9 cellular contexts compared by ENCODE assay signal in the genomic region with DNA sequence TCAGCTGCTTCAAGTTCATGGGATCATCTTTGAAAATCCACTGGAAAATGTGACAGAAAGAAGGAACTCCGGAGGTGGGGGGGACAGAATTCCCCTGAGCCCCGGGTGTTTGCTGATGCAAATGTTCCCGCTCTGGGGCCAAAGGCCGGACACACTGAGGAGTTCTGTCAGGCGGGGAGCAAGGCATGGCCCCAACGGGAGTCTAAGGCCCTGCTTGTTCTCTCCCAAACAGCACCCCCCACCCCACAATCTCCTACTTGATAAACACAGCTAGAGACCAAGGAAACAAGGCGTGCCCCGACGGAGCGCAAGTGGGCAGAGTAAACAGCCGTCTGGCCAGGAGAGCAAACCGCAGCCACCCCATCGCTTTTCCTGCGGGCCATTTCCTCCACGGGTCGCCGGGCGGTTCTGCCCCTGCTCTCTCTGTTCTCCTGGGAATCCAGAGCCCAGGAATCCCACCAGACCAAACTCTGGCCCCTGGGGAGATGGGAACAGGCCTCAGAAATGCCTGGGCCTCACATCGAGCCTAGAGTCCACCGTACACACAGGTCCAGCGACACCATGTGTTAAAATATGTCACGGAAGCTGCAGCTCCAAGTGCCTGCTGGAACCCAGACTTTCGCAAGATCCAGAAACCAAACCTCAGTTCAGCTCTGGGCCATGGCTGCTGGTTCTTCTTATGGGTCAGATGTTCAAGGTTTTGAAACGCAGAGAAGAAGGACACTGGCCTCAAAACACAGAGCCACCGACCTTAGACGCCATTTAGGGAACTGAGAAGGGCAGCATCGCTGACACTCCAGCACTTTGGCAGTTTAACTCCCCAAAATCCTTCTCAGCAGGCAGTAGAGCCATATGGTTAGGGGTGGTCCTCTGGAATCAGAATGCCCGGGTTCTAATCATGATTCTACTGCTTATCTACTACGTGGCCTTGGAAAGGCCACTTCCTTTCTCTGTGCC.
DNase-seq lines count a peak whose midpoint lies in the region; ATAC-seq, FAIRE-seq and TF ChIP-seq lines count a peak whose summit lies in the region.
"Had no signal": no experiment of that assay in that cellular context is flagged by ENCODE, and none has a peak within 500 bp of the region (broad histone marks: within the 10 kb centered on the region; RNA-seq: fewer than 3 reads in every experiment).

No MANE protein-coding gene starts in this region.

- CTCF ChIA-PET in CD4-positive, alpha-beta memory T cell (lab: Charles Lee; ENCODE audit: partially characterized antibody), result interaction anchor here (1.0 to 2.1 kb wide), 2 partner anchors 9 to 66 kb away, joined by 4 to 5 read pairs; no protein-coding TSS in a partner anchor

- POLR2A ChIA-PET in CD4-positive, alpha-beta memory T cell (lab: Charles Lee; ENCODE audit: partially characterized antibody), result interaction anchor here (0.9 to 1.1 kb wide), 2 partner anchors 39 to 99 kb away, joined by 3 read pairs; no protein-coding TSS in a partner anchor

- ATAC-seq in HG02571 (IDR thresholded peaks at IDR 0.05; ENCODE audit: unreplicated experiment) (no peak), GM18858 (IDR thresholded peaks at IDR 0.05; ENCODE audit: unreplicated experiment) (no peak)

- TF ChIP-seq CTCF in foreskin fibroblast (IDR thresholded peaks at IDR 0.05; ENCODE audit: low read depth, low read length), result no peak

- peaks cover 60 to 92% (median 73%) of the 10 kb centered on the region in 4 donors for H3K4me1 Mint-ChIP-seq in CD4-positive, alpha-beta memory T cell

- H3K27me3 Mint-ChIP-seq in CD4-positive, alpha-beta memory T cell, result no peaks in the 10 kb centered on the region

- peak overlapping the region in 1 of 8 donors; percentile 40 for H3K4me3 Mint-ChIP-seq in CD4-positive, alpha-beta memory T cell

- peaks cover 59 to 74% of the 10 kb centered on the region in 2 donors for H3K36me3 Mint-ChIP-seq in CD4-positive, alpha-beta memory T cell

- H3K9me3 ChIP-seq in CD4-positive, alpha-beta memory T cell (ENCODE audit: control insufficient read depth in 1 of 2, low read length in 2 of 2), result no peaks in the 10 kb centered on the region

- H3K27me3 ChIP-seq in CD4-positive, alpha-beta memory T cell (ENCODE audit: insufficient read depth, low read length), result no peaks in the 10 kb centered on the region

- H3K4me3 ChIP-seq in CD4-positive, alpha-beta memory T cell (ENCODE audit: low read length in 2 of 2), result no peak overlapping the region
- H3K4me3 ChIP-seq in foreskin fibroblast (ENCODE audit: low read depth in 1 of 2, low read length in 2 of 2), result no peak overlapping the region

- H3K9me3 Mint-ChIP-seq in CD4-positive, alpha-beta memory T cell, result no peaks in the 10 kb centered on the region

- DNase-seq in CD4-positive, alpha-beta memory T cell, result no peak
- DNase-seq in SKM-1 treated with dmso at 0.1 percent for 144 hours (lab: John Stamatoyannopoulos, UW; ENCODE audit: unreplicated experiment) (peak; percentile 96), foreskin fibroblast (peak; percentile 40 to 70), posterior cingulate gyrus (peak in 6 of 10 donors; percentile 53 to 90 (median 66)), GM19239 (ENCODE audit: insufficient read length, low spot score) (no peak), COLO668 (lab: John Stamatoyannopoulos, UW; ENCODE audit: unreplicated experiment) (no peak)
- DNase-seq: activated CD4-positive, alpha-beta T cell treated with anti-CD3 and anti-CD28 coated beads for 4 hours had no signal

- H3K4me1 ChIP-seq in CD4-positive, alpha-beta memory T cell (ENCODE audit: insufficient read depth, low read length), result peaks cover 63% of the 10 kb centered on the region

- no peak overlapping the region for H3K27ac ChIP-seq in CD4-positive, alpha-beta memory T cell (ENCODE audit: low read depth, low read length)

- FAIRE-seq in GM19239 (lab: Jason Lieb, UNC), result no peak

- intact Hi-C loops in CD4-positive, alpha-beta memory T cell (cut with micrococcal nuclease), result no loop called here
- intact Hi-C loops in posterior cingulate gyrus (cut with DNase I), result no loop called here

- peak overlapping the region in 6 of 7 donors; percentile 17 to 90 (median 64) for H3K27ac Mint-ChIP-seq in CD4-positive, alpha-beta memory T cell

- H3K36me3 ChIP-seq in CD4-positive, alpha-beta memory T cell (ENCODE audit: insufficient read depth, low read length), result peaks cover 36% of the 10 kb centered on the region

Comparison
In these comparisons a context has a peak if more than half of its experiments do, and no peak if none do; other contexts are left out.
1. DNase-seq: peak in SKM-1 treated with dmso at 0.1 percent for 144 hours (single experiment), foreskin fibroblast (2 of 2) and posterior cingulate gyrus (6 of 10); none in CD4-positive, alpha-beta memory T cell (0 of 5), GM19239 (single experiment) and COLO668 (single experiment).